In the genomic region with DNA sequence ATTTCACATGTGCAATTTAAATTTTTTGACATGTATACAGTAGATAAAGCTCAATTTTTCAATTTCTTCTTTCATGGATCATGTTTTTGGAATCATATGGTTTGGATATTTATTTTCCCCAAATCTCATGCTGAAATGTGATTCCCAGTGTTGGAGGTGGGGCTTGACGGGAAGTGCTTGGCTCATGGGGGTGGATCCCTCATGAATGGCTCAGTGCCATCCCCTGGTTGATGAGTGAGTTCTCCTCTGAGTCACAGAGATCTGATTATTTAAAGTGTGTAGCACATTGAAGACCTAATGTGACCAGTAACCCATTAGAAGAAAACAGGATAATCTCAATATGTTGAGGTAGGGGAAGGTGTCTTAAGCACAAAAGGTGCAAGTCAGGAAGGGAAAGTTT, we compare ENCODE assay signal across 9 cellular contexts. TPM values are rescaled to one million over a fixed set of nuclear protein-coding genes. Genes with fewer than 3 reads are reported as not detected.
DNase-seq lines count a peak whose midpoint lies in the region; ATAC-seq, FAIRE-seq and TF ChIP-seq lines count a peak whose summit lies in the region.
"Had no signal": no experiment of that assay in that cellular context is flagged by ENCODE, and none has a peak within 500 bp of the region (broad histone marks: within the 10 kb centered on the region; RNA-seq: fewer than 3 reads in every experiment).

No MANE protein-coding gene starts in this region.

- peak overlapping the region; percentile 39 for H3K4me3 ChIP-seq in kidney epithelial cell (ENCODE audit: low read depth, low read length)
- peak overlapping the region; percentile 58 to 72 for H3K4me3 ChIP-seq in stomach smooth muscle (ENCODE audit: low read length in 2 of 2)

- H3K27me3 ChIP-seq in kidney epithelial cell (ENCODE audit: control insufficient read depth, insufficient read depth, low read length): no peaks in the 10 kb centered on the region
- no peaks in the 10 kb centered on the region for H3K27me3 ChIP-seq in stomach smooth muscle (ENCODE audit: control insufficient read depth in 1 of 2, insufficient read depth in 2 of 2, low read length in 2 of 2)

- no peak for FAIRE-seq in GM12891 (lab: Jason Lieb, UNC)
- FAIRE-seq: G401.6 had no signal

- intact Hi-C loops in activated naive CD4-positive, alpha-beta T cell treated with anti-CD3 and anti-CD28 coated beads for 36 hours (cut with micrococcal nuclease): no loop called here

- peak overlapping the region; percentile 75 for H3K27ac ChIP-seq in stomach smooth muscle (ENCODE audit: low read length)

- no peaks in the 10 kb centered on the region for H3K4me1 ChIP-seq in stomach smooth muscle (ENCODE audit: control insufficient read depth, insufficient read depth, low read length)

- peaks cover 36% of the 10 kb centered on the region for H3K4me1 Mint-ChIP-seq in activated naive CD4-positive, alpha-beta T cell treated with anti-CD3 and anti-CD28 coated beads for 36 hours (ENCODE audit: low read depth)

- H3K36me3 ChIP-seq in kidney epithelial cell (ENCODE audit: control insufficient read depth, insufficient read depth, low read length) (no peaks in the 10 kb centered on the region), stomach smooth muscle (ENCODE audit: control insufficient read depth in 2 of 2, insufficient read depth in 2 of 2, low read length in 2 of 2) (no peaks in the 10 kb centered on the region)

- no peak for TF ChIP-seq POLR2A in GM12891 (IDR thresholded peaks at IDR 0.05; ENCODE audit: low read depth, low read length)

- peak; percentile 39 for DNase-seq in activated naive CD4-positive, alpha-beta T cell treated with anti-CD3 and anti-CD28 coated beads for 36 hours
- DNase-seq in activated naive CD4-positive, alpha-beta T cell treated with Interleukin-2 at 50 U/mL for 16 hours: no peak
- DNase-seq in cerebellar cortex (ENCODE audit: low spot score) (peak; percentile 3), kidney epithelial cell (ENCODE audit: low read depth) (peak; percentile 71), GM12891 (ENCODE audit: insufficient read length, low spot score) (no peak)

- no peak for TF ChIP-seq CTCF in kidney epithelial cell (IDR thresholded peaks at IDR 0.05; ENCODE audit: insufficient read depth, low read length, poor library complexity, severe bottlenecking)

- no peak overlapping the region for H3K27ac Mint-ChIP-seq in activated naive CD4-positive, alpha-beta T cell treated with anti-CD3 and anti-CD28 coated beads for 36 hours

- peaks cover 3% of the 10 kb centered on the region for H3K36me3 Mint-ChIP-seq in activated naive CD4-positive, alpha-beta T cell treated with anti-CD3 and anti-CD28 coated beads for 36 hours (ENCODE audit: low read depth)

- H3K27me3 Mint-ChIP-seq in activated naive CD4-positive, alpha-beta T cell treated with anti-CD3 and anti-CD28 coated beads for 36 hours (ENCODE audit: low read depth): no peaks in the 10 kb centered on the region

- no peak for ATAC-seq in GM18909 (IDR thresholded peaks at IDR 0.05; ENCODE audit: poor library complexity, unreplicated experiment)
- ATAC-seq in GM21576 (IDR thresholded peaks at IDR 0.05; ENCODE audit: unreplicated experiment): no peak

- peak overlapping the region in 1 of 2 donors; percentile 56 for H3K9ac ChIP-seq in stomach smooth muscle (ENCODE audit: low read length in 2 of 2)

- no peaks in the 10 kb centered on the region for H3K9me3 Mint-ChIP-seq in activated naive CD4-positive, alpha-beta T cell treated with anti-CD3 and anti-CD28 coated beads for 36 hours

- no peaks in the 10 kb centered on the region for H3K9me3 ChIP-seq in stomach smooth muscle (ENCODE audit: control insufficient read depth in 2 of 2, low read length in 2 of 2)

- no peak overlapping the region for H3K4me3 Mint-ChIP-seq in activated naive CD4-positive, alpha-beta T cell treated with anti-CD3 and anti-CD28 coated beads for 36 hours

- CTCF ChIA-PET in activated naive CD4-positive, alpha-beta T cell treated with anti-CD3 and anti-CD28 coated beads for 36 hours (lab: Charles Lee): interaction anchor here (1.1 to 1.4 kb wide), 2 partner anchors 8 to 71 kb away, joined by 3 read pairs; no protein-coding TSS in a partner anchor

TF ChIP-seq in GM12891, 5 proteins besides CTCF, POLR2A, EP300 and RAD21:
- TF ChIP-seq TAF1 (IDR thresholded peaks at IDR 0.05; ENCODE audit: low read depth, low read length) (no peak), PAX5 (IDR thresholded peaks at IDR 0.05; ENCODE audit: insufficient read depth, low read length, severe bottlenecking) (no peak), SPI1 (IDR thresholded peaks at IDR 0.05; ENCODE audit: low read depth, low read length) (no peak), POLR2AphosphoS5 (IDR thresholded peaks at IDR 0.05; ENCODE audit: low read depth, low read length) (no peak), POU2F2 (IDR thresholded peaks at IDR 0.05; ENCODE audit: low read depth, low read length) (no peak)

RNA-seq across cellular contexts. Expression of gene IFI16, which starts 9.1 kb away (rescaled TPM):
- total RNA-seq in activated naive CD4-positive, alpha-beta T cell treated with anti-CD3 and anti-CD28 coated beads for 36 hours: 100 to 1,000 TPM; 287 to 288 TPM
- 27.2 and 34.3 TPM in 2 replicates for total RNA-seq in kidney epithelial cell
- 164 TPM for polyA plus RNA-seq in GM12891 (2012; ENCODE audit: low read depth, missing spikeins)

Comparison
In these comparisons a context has a peak if more than half of its experiments do, and no peak if none do; other contexts are left out.
1. DNase-seq: peak in activated naive CD4-positive, alpha-beta T cell treated with anti-CD3 and anti-CD28 coated beads for 36 hours (single experiment), cerebellar cortex (single experiment) and kidney epithelial cell (single experiment); none in activated naive CD4-positive, alpha-beta T cell treated with Interleukin-2 at 50 U/mL for 16 hours (single experiment) and GM12891 (single experiment).